24 cellular contexts compared by ENCODE assay signal in genomic region chr22:17140826-17141771, GRCh38.
"Had no signal": no experiment of that assay in that cellular context is flagged by ENCODE, and none has a peak within 500 bp of the region (broad histone marks: within the 10 kb centered on the region; RNA-seq: fewer than 3 reads in every experiment).

No MANE protein-coding gene starts in this region.

- H3K27me3 Mint-ChIP-seq: activated CD4-positive, alpha-beta T cell treated with anti-CD3 and anti-CD28 coated beads for 36 hours; activated naive CD4-positive, alpha-beta T cell treated with anti-CD3 and anti-CD28 coated beads, Interleukin-2, amount 50 U/mL, for 24 hours; T-cell had no signal

- H3K27me3 ChIP-seq: breast epithelium, colonic mucosa, dorsolateral prefrontal cortex, gastroesophageal sphincter, neutrophil, ovary, testis, transverse colon, uterus had no signal

- H3K27ac Mint-ChIP-seq: activated CD4-positive, alpha-beta T cell treated with anti-CD3 and anti-CD28 coated beads for 36 hours; activated naive CD4-positive, alpha-beta T cell treated with anti-CD3 and anti-CD28 coated beads, Interleukin-2, amount 50 U/mL, for 24 hours; immature natural killer cell; nephron progenitor cell; T-cell had no signal

- ATAC-seq: activated CD4-positive, alpha-beta T cell treated with anti-CD3 and anti-CD28 coated beads for 36 hours; gastroesophageal sphincter; T-cell had no signal

- H3K4me1 Mint-ChIP-seq: activated CD4-positive, alpha-beta T cell treated with anti-CD3 and anti-CD28 coated beads for 36 hours; activated naive CD4-positive, alpha-beta T cell treated with anti-CD3 and anti-CD28 coated beads, Interleukin-2, amount 50 U/mL, for 24 hours; immature natural killer cell; nephron progenitor cell; T-cell had no signal

- H3K4me1 ChIP-seq: breast epithelium, colonic mucosa, gastroesophageal sphincter, prostate gland, testis, transverse colon, uterus had no signal

- H3K27ac ChIP-seq: breast epithelium, colonic mucosa, dorsolateral prefrontal cortex, gastroesophageal sphincter, neutrophil, ovary, prostate gland, testis, transverse colon, uterus had no signal

- H3K4me3 Mint-ChIP-seq: activated CD4-positive, alpha-beta T cell treated with anti-CD3 and anti-CD28 coated beads for 36 hours; activated naive CD4-positive, alpha-beta T cell treated with anti-CD3 and anti-CD28 coated beads, Interleukin-2, amount 50 U/mL, for 24 hours; immature natural killer cell; nephron progenitor cell; T-cell had no signal

- H3K36me3 ChIP-seq: colonic mucosa, ovary, uterus had no signal

- DNase-seq: activated CD4-positive, alpha-beta T cell treated with anti-CD3 and anti-CD28 coated beads for 36 hours; activated CD4-positive, CD25-positive, alpha-beta regulatory T cell; activated CD8-positive, alpha-beta memory T cell treated with anti-CD3 and anti-CD28 coated beads for 24 hours; activated T-cell treated with anti-CD3 and anti-CD28 coated beads, Interleukin-2, amount 50 U/mL, for 1 hour; colonic mucosa; dorsolateral prefrontal cortex; effector memory CD4-positive, alpha-beta T cell; erythroblast; hippocampal formation; immature natural killer cell; kidney; nephron progenitor cell; ovary; stimulated activated CD4-positive, alpha-beta T cell treated with anti-CD3 and anti-CD28 coated beads, Interleukin-2, amount 100 ng/mL, for 48 hours; stimulated activated naive CD4-positive, alpha-beta T cell treated with Interleukin-2 at 50 U/mL for 16 hours; T-cell; testis; transverse colon; uterus had no signal

- H3K9me3 ChIP-seq: breast epithelium, colonic mucosa, gastroesophageal sphincter, neutrophil, ovary, prostate gland, testis, transverse colon, uterus had no signal

- H3K9me3 Mint-ChIP-seq: activated naive CD4-positive, alpha-beta T cell treated with anti-CD3 and anti-CD28 coated beads, Interleukin-2, amount 50 U/mL, for 24 hours; immature natural killer cell; nephron progenitor cell; T-cell had no signal

- H3K4me3 ChIP-seq: breast epithelium, colonic mucosa, dorsolateral prefrontal cortex, gastroesophageal sphincter, ovary, prostate gland, testis, transverse colon, uterus had no signal
